ENCODE assay signal across 18 cellular contexts in genomic region chr16:50068550-50068949, GRCh38. TPM values are rescaled to one million over a fixed set of nuclear protein-coding genes. Genes with fewer than 3 reads are reported as not detected.
A peak's percentile ranks its signal among the peaks of the same experiment; 100 is the strongest.
DNase-seq lines count a peak whose midpoint lies in the region; ATAC-seq and TF ChIP-seq lines count a peak whose summit lies in the region.
"Had no signal": no experiment of that assay in that cellular context is flagged by ENCODE, and none has a peak within 500 bp of the region (broad histone marks: within the 10 kb centered on the region; RNA-seq: fewer than 3 reads in every experiment).

No MANE protein-coding gene starts in this region.

- H3K4me3 Mint-ChIP-seq in stimulated activated naive CD8-positive, alpha-beta T cell treated with anti-CD3 and anti-CD28 coated beads, Interleukin-15, Interleukin-2, amounts not matched to agents 100 ng/mL and 50 ng/mL, for 24 hours = peak overlapping the region; percentile 38
- peak overlapping the region; percentile 7 for H3K4me3 Mint-ChIP-seq in activated T-helper 2 cell treated with anti-CD3 and anti-CD28 coated beads, Interferon-gamma antibody, Interleukin-2, Interleukin-4, amounts not matched to agents 10 μg/mL and 5 μg/mL and 100 μg/mL, durations not matched to agents 14 hours and 24 hours and 36 hours (ENCODE audit: low read depth)
- H3K4me3 Mint-ChIP-seq in glutamatergic neuron (ENCODE audit: unreplicated experiment) = peak overlapping the region; percentile 98

- peaks cover 38% of the 10 kb centered on the region for H3K4me1 Mint-ChIP-seq in stimulated activated naive CD8-positive, alpha-beta T cell treated with anti-CD3 and anti-CD28 coated beads, Interleukin-15, Interleukin-2, amounts not matched to agents 100 ng/mL and 50 ng/mL, for 24 hours (ENCODE audit: low read depth)
- peaks cover 41% of the 10 kb centered on the region for H3K4me1 Mint-ChIP-seq in activated T-helper 2 cell treated with anti-CD3 and anti-CD28 coated beads, Interferon-gamma antibody, Interleukin-2, Interleukin-4, amounts not matched to agents 10 μg/mL and 5 μg/mL and 100 μg/mL, durations not matched to agents 14 hours and 24 hours and 36 hours (ENCODE audit: low read depth)
- peaks cover 30% of the 10 kb centered on the region for H3K4me1 Mint-ChIP-seq in glutamatergic neuron (ENCODE audit: low read depth, unreplicated experiment)

- H3K9me3 Mint-ChIP-seq in stimulated activated naive CD8-positive, alpha-beta T cell treated with anti-CD3 and anti-CD28 coated beads, Interleukin-15, Interleukin-2, amounts not matched to agents 100 ng/mL and 50 ng/mL, for 24 hours = no peaks in the 10 kb centered on the region
- no peaks in the 10 kb centered on the region for H3K9me3 Mint-ChIP-seq in activated T-helper 2 cell treated with anti-CD3 and anti-CD28 coated beads, Interferon-gamma antibody, Interleukin-2, Interleukin-4, amounts not matched to agents 10 μg/mL and 5 μg/mL and 100 μg/mL, durations not matched to agents 14 hours and 24 hours and 36 hours
- H3K9me3 Mint-ChIP-seq in glutamatergic neuron (ENCODE audit: unreplicated experiment) = peaks cover 10% of the 10 kb centered on the region
- H3K9me3 Mint-ChIP-seq: T-helper 1 cell treated with Interleukin-12 subunit alpha and Interleukin-12 subunit beta and Interleukin-4 antibody, amounts not matched to agents 30 μg/mL and 1 μg/mL, for 36 hours had no signal

- intact Hi-C loops in activated T-helper 2 cell treated with anti-CD3 and anti-CD28 coated beads, Interferon-gamma antibody, Interleukin-2, Interleukin-4, amounts not matched to agents 10 μg/mL and 5 μg/mL and 100 μg/mL, durations not matched to agents 14 hours and 24 hours and 36 hours (cut with micrococcal nuclease) = loop anchor here (10.0 kb wide), 1 partner anchor 676 kb away; the partner anchor contains the start of gene CYLD

- DNase-seq in stimulated activated naive CD8-positive, alpha-beta T cell treated with anti-CD3 and anti-CD28 coated beads, Interleukin-15, Interleukin-2, amounts not matched to agents 100 U/mL and 50 U/mL, for 24 hours = no peak
- DNase-seq in activated T-helper 2 cell treated with anti-CD3 and anti-CD28 coated beads, Interferon-gamma antibody, Interleukin-2, Interleukin-4, amounts not matched to agents 10 μg/mL and 5 μg/mL and 100 μg/mL, durations not matched to agents 14 hours and 24 hours and 36 hours (ENCODE audit: low spot score) = no peak
- DNase-seq in glutamatergic neuron (no peak), COR-L47 (lab: John Stamatoyannopoulos, UW) (no peak), NCI-H2171 (lab: John Stamatoyannopoulos, UW) (no peak)
- DNase-seq: activated naive CD4-positive, alpha-beta T cell; C1 segment of cervical spinal cord; colonic mucosa; GOT3; mesendoderm; NCI-H187; NCI-H526 treated with DMSO at 0.1 percent for 48 hours; posterior cingulate gyrus; trophoblast cell had no signal

- TF ChIP-seq CTCF in glutamatergic neuron (IDR thresholded peaks at IDR 0.05; ENCODE audit: partially characterized antibody, unreplicated experiment) = no peak

- ATAC-seq in stimulated activated naive CD8-positive, alpha-beta T cell treated with anti-CD3 and anti-CD28 coated beads, Interleukin-15, Interleukin-2, amounts not matched to agents 100 U/mL and 50 U/mL, for 24 hours = no peak
- no peak for ATAC-seq in HG03108 (IDR thresholded peaks at IDR 0.05; ENCODE audit: unreplicated experiment)
- ATAC-seq in HG02588 (IDR thresholded peaks at IDR 0.05; ENCODE audit: unreplicated experiment) = no peak

- H3K27ac Mint-ChIP-seq in stimulated activated naive CD8-positive, alpha-beta T cell treated with anti-CD3 and anti-CD28 coated beads, Interleukin-15, Interleukin-2, amounts not matched to agents 100 ng/mL and 50 ng/mL, for 24 hours = no peak overlapping the region
- no peak overlapping the region for H3K27ac Mint-ChIP-seq in activated T-helper 2 cell treated with anti-CD3 and anti-CD28 coated beads, Interferon-gamma antibody, Interleukin-2, Interleukin-4, amounts not matched to agents 10 μg/mL and 5 μg/mL and 100 μg/mL, durations not matched to agents 14 hours and 24 hours and 36 hours
- H3K27ac Mint-ChIP-seq in glutamatergic neuron (ENCODE audit: unreplicated experiment) = no peak overlapping the region

- no peaks in the 10 kb centered on the region for H3K27me3 Mint-ChIP-seq in stimulated activated naive CD8-positive, alpha-beta T cell treated with anti-CD3 and anti-CD28 coated beads, Interleukin-15, Interleukin-2, amounts not matched to agents 100 ng/mL and 50 ng/mL, for 24 hours
- no peaks in the 10 kb centered on the region for H3K27me3 Mint-ChIP-seq in activated T-helper 2 cell treated with anti-CD3 and anti-CD28 coated beads, Interferon-gamma antibody, Interleukin-2, Interleukin-4, amounts not matched to agents 10 μg/mL and 5 μg/mL and 100 μg/mL, durations not matched to agents 14 hours and 24 hours and 36 hours (ENCODE audit: low read depth)
- peaks cover 10% of the 10 kb centered on the region for H3K27me3 Mint-ChIP-seq in glutamatergic neuron (ENCODE audit: unreplicated experiment)

- peaks cover 46% of the 10 kb centered on the region for H3K36me3 Mint-ChIP-seq in stimulated activated naive CD8-positive, alpha-beta T cell treated with anti-CD3 and anti-CD28 coated beads, Interleukin-15, Interleukin-2, amounts not matched to agents 100 ng/mL and 50 ng/mL, for 24 hours (ENCODE audit: low read depth)
- H3K36me3 Mint-ChIP-seq in activated T-helper 2 cell treated with anti-CD3 and anti-CD28 coated beads, Interferon-gamma antibody, Interleukin-2, Interleukin-4, amounts not matched to agents 10 μg/mL and 5 μg/mL and 100 μg/mL, durations not matched to agents 14 hours and 24 hours and 36 hours (ENCODE audit: low read depth) = peaks cover 52% of the 10 kb centered on the region
- no peaks in the 10 kb centered on the region for H3K36me3 Mint-ChIP-seq in glutamatergic neuron (ENCODE audit: unreplicated experiment)

RNA-seq across cellular contexts. Expression of gene HEATR3, which starts 2.8 kb away (rescaled TPM):
- total RNA-seq in activated T-helper 2 cell treated with anti-CD3 and anti-CD28 coated beads, Interferon-gamma antibody, Interleukin-2, Interleukin-4, amounts not matched to agents 10 μg/mL and 5 μg/mL and 100 μg/mL, durations not matched to agents 14 hours and 24 hours and 36 hours = 24.9 and 25.9 TPM in 2 replicates
- total RNA-seq in glutamatergic neuron (ENCODE audit: unreplicated experiment) = 27.9 TPM

RNA-seq across cellular contexts. Expression of gene CNEP1R1, which starts 43.5 kb away (rescaled TPM):
- total RNA-seq in activated T-helper 2 cell treated with anti-CD3 and anti-CD28 coated beads, Interferon-gamma antibody, Interleukin-2, Interleukin-4, amounts not matched to agents 10 μg/mL and 5 μg/mL and 100 μg/mL, durations not matched to agents 14 hours and 24 hours and 36 hours = 23.4 and 26.1 TPM in 2 replicates
- total RNA-seq in glutamatergic neuron (ENCODE audit: unreplicated experiment) = 15.0 TPM

Comparison
In these comparisons a context has a peak if more than half of its experiments do, and no peak if none do; other contexts are left out.
1. H3K4me3 Mint-ChIP-seq: peak in every context shown above with its lines; median percentile 98 in glutamatergic neuron; 38 in stimulated activated naive CD8-positive, alpha-beta T cell treated with anti-CD3 and anti-CD28 coated beads, Interleukin-15, Interleukin-2, amounts not matched to agents 100 ng/mL and 50 ng/mL, for 24 hours; 7 in activated T-helper 2 cell treated with anti-CD3 and anti-CD28 coated beads, Interferon-gamma antibody, Interleukin-2, Interleukin-4, amounts not matched to agents 10 μg/mL and 5 μg/mL and 100 μg/mL, durations not matched to agents 14 hours and 24 hours and 36 hours.